8 cellular contexts compared by ENCODE assay signal in the genomic region with DNA sequence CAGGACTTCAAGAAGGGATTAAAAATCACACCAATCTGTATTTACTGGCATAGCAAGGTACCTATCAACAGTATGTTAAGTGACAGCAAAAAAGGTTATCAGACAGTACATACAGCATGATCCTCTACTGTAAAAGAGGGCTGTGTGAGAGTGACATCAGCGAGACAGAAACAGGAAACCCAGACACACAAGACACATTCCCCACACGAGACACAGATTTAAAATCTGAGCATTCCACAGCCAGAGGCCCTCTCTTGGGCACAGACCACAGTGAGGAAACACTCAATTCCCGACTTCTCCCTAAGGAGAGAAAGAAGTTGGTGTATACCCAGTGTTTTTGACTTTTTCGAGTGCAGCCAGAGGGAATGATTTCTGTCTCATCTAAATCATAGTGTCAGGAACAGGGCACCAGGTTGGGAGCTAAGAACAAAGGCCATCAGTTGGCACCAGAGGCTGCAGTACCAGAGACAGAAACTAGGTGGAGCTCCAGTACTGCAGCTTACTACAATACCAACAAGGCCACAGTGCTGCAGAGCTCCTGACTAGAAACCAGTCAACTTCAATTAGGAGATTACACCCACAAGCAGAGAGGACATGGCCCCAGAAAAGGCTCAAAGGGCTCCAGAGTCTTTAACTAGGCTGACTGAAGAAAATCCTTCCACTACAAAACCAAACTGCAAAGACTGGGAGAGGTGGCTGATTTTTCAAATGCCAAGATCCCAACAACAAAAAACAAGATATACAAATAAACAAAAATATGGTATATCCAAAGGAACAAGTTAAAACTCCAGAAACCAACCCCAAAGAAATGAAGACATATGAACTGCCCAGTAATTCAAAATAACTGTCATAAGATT. TPM values are rescaled to one million over a fixed set of nuclear protein-coding genes. Genes with fewer than 3 reads are reported as not detected.
A peak's percentile ranks its signal among the peaks of the same experiment; 100 is the strongest.
DNase-seq lines count a peak whose midpoint lies in the region; ATAC-seq, FAIRE-seq and TF ChIP-seq lines count a peak whose summit lies in the region.

No MANE protein-coding gene starts in this region.

- no peak overlapping the region for H2AFZ ChIP-seq in K562 (ENCODE audit: low read depth, low read length)

- CTCF ChIA-PET in K562 (lab: Yijun Ruan, JAX; ENCODE audit: low intra/inter-chr PET ratio), result interaction anchor here (0.6 to 1.6 kb wide), 3 partner anchors 188 to 416 kb away, joined by 3 to 27 read pairs (median 3); no protein-coding TSS in a partner anchor

- H4K20me1 ChIP-seq in K562 (replicated peaks; ENCODE audit: control insufficient read depth, insufficient read depth, low read length), result no peaks in the 10 kb centered on the region

- no TSS peak for BruUV-seq in K562 (replicated peaks; lab: Mats Ljungman, UMichigan)

- H3K9me1 ChIP-seq in K562 (ENCODE audit: control insufficient read depth, insufficient read depth, low read length), result no peaks in the 10 kb centered on the region

- ATAC-seq in HG02678 (IDR thresholded peaks at IDR 0.05; ENCODE audit: unreplicated experiment) (peak; percentile 66), K562 (peak; percentile 90), HG03439 (IDR thresholded peaks at IDR 0.05; ENCODE audit: unreplicated experiment) (no peak)

- 2% methylated on average over 4 of the region's 4 CpGs for WGBS in K562 (ENCODE audit: insufficient coverage, low coverage, missing lambda C conversion rate)

- in situ Hi-C loops in K562 (cut with MboI), result no loop called here

- H3K9ac ChIP-seq in K562 (ENCODE audit: insufficient read depth in 1 of 2, low read depth in 2 of 2, low read length in 2 of 2), result no peak overlapping the region

- TF ChIP-seq RAD21 in K562 (CRISPR knock-in tag; conservative IDR thresholded peaks at IDR 0.05 in 1 of 2, IDR thresholded peaks at IDR 0.05 in 1 of 2), result peak; percentile 78 to 92

- peak; percentile 46 for FAIRE-seq in TTC549 (lab: Jason Lieb, UNC)
- FAIRE-seq in K562 (lab: Jason Lieb, UNC), result peak; percentile 95

- no peak overlapping the region for H3K4me2 ChIP-seq in K562 (ENCODE audit: insufficient read depth, low read length)

- H3K9me3 ChIP-seq in K562 (replicated peaks; ENCODE audit: control insufficient read depth, insufficient read depth, low read depth, low read length), result no peaks in the 10 kb centered on the region

- POLR2A ChIA-PET in K562 (lab: Yijun Ruan, JAX), result no interaction called here

- peak; percentile 77 for DNase-seq in EH (ENCODE audit: low read depth)
- DNase-seq in NCI-H2171 (lab: John Stamatoyannopoulos, UW), result peak; percentile 12
- DNase-seq in K562 (ENCODE audit: extremely low read depth in 1 of 4, low spot score in 3 of 4), result peak; percentile 42 to 72 (median 52)
- DNase-seq in iPS-NIHi7 (ENCODE audit: extremely low spot score), result peak; percentile 75
- DNase-seq in stimulated activated CD4-positive, alpha-beta T cell treated with anti-CD3 and anti-CD28 coated beads, Interleukin-12 subunit alpha, Interleukin-12 subunit beta, amount 100 ng/mL, for 48 hours (ENCODE audit: low read depth in 2 of 3, low spot score in 1 of 3), result peak; percentile 62 to 85 (median 74)

- no peaks in the 10 kb centered on the region for H3K79me2 ChIP-seq in K562 (ENCODE audit: control insufficient read depth, insufficient read depth, low read length)

- no peaks in the 10 kb centered on the region for H3K36me3 ChIP-seq in K562 (ENCODE audit: control insufficient read depth, insufficient read depth, low read length)

- no peak for TF ChIP-seq EP300 in K562 (IDR thresholded peaks at IDR 0.05; ENCODE audit: low read length)

- no peak overlapping the region for H3K4me3 ChIP-seq in K562

- TF ChIP-seq CTCF in K562 (IDR thresholded peaks at IDR 0.05 in 2 of 3, conservative IDR thresholded peaks at IDR 0.05 in 1 of 3; ENCODE audit: insufficient read depth in 2 of 3, low read depth in 1 of 3, low read length in 3 of 3), result peak; percentile 85 to 93 (median 88)

- no peak for TF ChIP-seq POLR2A in K562 (conservative IDR thresholded peaks at IDR 0.05)

- H3K27ac ChIP-seq in K562 (ENCODE audit: extremely low read depth, low read depth, low read length), result no peak overlapping the region

- intact Hi-C loops in K562 (cut with micrococcal nuclease), result loop anchor here (1.0 to 2.0 kb wide), 2 partner anchors 188 to 417 kb away; no protein-coding TSS in a partner anchor

- no peaks in the 10 kb centered on the region for H3K4me1 ChIP-seq in K562 (replicated peaks in 1 of 2; ENCODE audit: control insufficient read depth in 2 of 2, insufficient read depth in 2 of 2, low read length in 2 of 2)

- H3K27me3 ChIP-seq in K562 (ENCODE audit: control insufficient read depth in 2 of 2, insufficient read depth in 2 of 2, low read length in 2 of 2), result peaks cover 0 to 5% of the 10 kb centered on the region in 2 experiments; a peak in 2 of 5 replicates

TF ChIP-seq in K562, 482 proteins besides CTCF, POLR2A, EP300 and RAD21 (continues in another document):
- TF ChIP-seq AFF1 (IDR thresholded peaks at IDR 0.05; ENCODE audit: low read depth in 1 of 2, partially characterized antibody in 2 of 2) (no peak), GTF2F1 (IDR thresholded peaks at IDR 0.05; ENCODE audit: low read depth, low read length) (no peak), CBFA2T3 (IDR thresholded peaks at IDR 0.05) (no peak), FOXJ2 (tag; IDR thresholded peaks at IDR 0.05) (no peak), NFYB (IDR thresholded peaks at IDR 0.05; ENCODE audit: extremely low read depth, insufficient read length) (no peak), CBFA2T2 (conservative IDR thresholded peaks at IDR 0.05) (no peak), ELF4 (CRISPR knock-in tag; IDR thresholded peaks at IDR 0.05) (no peak), ZNF57 (CRISPR knock-in tag; IDR thresholded peaks at IDR 0.05) (no peak)

RNA-seq across cellular contexts. Expression of gene UNC50, which starts 41.0 kb away (rescaled TPM):
- total RNA-seq in K562 (2011; cell fraction: chromatin; rRNA removed; ENCODE audit: low replicate concordance), result 38.4 and 53.5 TPM in 2 replicates
- 35.9 and 36.9 TPM in 2 replicates for total RNA-seq in K562 (2011; cell fraction: nucleolus; rRNA removed)
- 55.4 and 57.3 TPM in 2 replicates for total RNA-seq in K562 (2011; cell fraction: nucleoplasm; rRNA removed)
- total RNA-seq in K562 (2014; rRNA removed) (30.0 and 30.4 TPM in 2 replicates), K562 (2014; rRNA removed; fragmentation: Illumina TruSeq; extraction: Trizol) (32.5 and 37.9 TPM in 2 replicates), K562 (2015; rRNA removed; fragmentation: Illumina TruSeq; extraction: Trizol) (37.6 and 38.2 TPM in 2 replicates), K562 (2021) (31.2 and 31.9 TPM in 2 replicates)
- polyA plus RNA-seq in K562 (2011; rRNA removed) (39.2 and 52.9 TPM in 2 replicates), K562 (2014; fragmentation: Illumina TruSeq; extraction: Trizol) (35.9 and 37.9 TPM in 2 replicates), K562 (2014; fragmentation: Nextera tagmentation; extraction: Ambion mirVana) (10 to 100 TPM; 36.6 to 37.9 TPM), K562 (2014; rRNA removed) (35.3 and 43.4 TPM in 2 replicates)
- polyA plus RNA-seq in K562 (2011; cell fraction: cytosol; rRNA removed), result 21.7 and 46.9 TPM in 2 replicates
- 30.0 and 45.2 TPM in 2 replicates for polyA plus RNA-seq in K562 (2011; cell fraction: nucleus; rRNA removed)
- polyA plus RNA-seq in K562 (2012), result 30.5 and 41.6 TPM in 2 replicates
- polyA minus RNA-seq in K562 (2011; rRNA and poly(A)+ RNA removed), result 19.8 and 20.4 TPM in 2 replicates
- polyA minus RNA-seq in K562 (2011; cell fraction: cytosol; rRNA and poly(A)+ RNA removed), result 7.1 and 9.1 TPM in 2 replicates
- 14.7 and 25.9 TPM in 2 replicates for polyA minus RNA-seq in K562 (2011; cell fraction: nucleus; rRNA and poly(A)+ RNA removed)

RNA-seq across cellular contexts. Expression of gene COA5, which starts 41.1 kb away (rescaled TPM):
- total RNA-seq in K562 (2011; cell fraction: chromatin; rRNA removed; ENCODE audit: low replicate concordance), result 15.0 and 30.4 TPM in 2 replicates
- 18.6 and 22.3 TPM in 2 replicates for total RNA-seq in K562 (2011; cell fraction: nucleolus; rRNA removed)
- 30.0 and 40.5 TPM in 2 replicates for total RNA-seq in K562 (2011; cell fraction: nucleoplasm; rRNA removed)
- total RNA-seq in K562 (2014; rRNA removed) (41.6 and 43.3 TPM in 2 replicates), K562 (2014; rRNA removed; fragmentation: Illumina TruSeq; extraction: Trizol) (41.7 and 43.4 TPM in 2 replicates), K562 (2015; rRNA removed; fragmentation: Illumina TruSeq; extraction: Trizol) (27.6 and 30.2 TPM in 2 replicates), K562 (2021) (33.4 and 33.9 TPM in 2 replicates)
- polyA plus RNA-seq in K562 (2011; rRNA removed) (50.7 and 54.7 TPM in 2 replicates), K562 (2014; fragmentation: Illumina TruSeq; extraction: Trizol) (27.2 and 27.6 TPM in 2 replicates), K562 (2014; fragmentation: Nextera tagmentation; extraction: Ambion mirVana) (10 to 100 TPM; 17.9 to 23.6 TPM), K562 (2014; rRNA removed) (60.4 and 77.6 TPM in 2 replicates)
- polyA plus RNA-seq in K562 (2011; cell fraction: cytosol; rRNA removed), result 13.8 and 32.7 TPM in 2 replicates
- polyA plus RNA-seq in K562 (2011; cell fraction: nucleus; rRNA removed), result 46.8 and 52.2 TPM in 2 replicates
- polyA plus RNA-seq in K562 (2012), result 41.7 and 56.9 TPM in 2 replicates
- 12.0 and 12.4 TPM in 2 replicates for polyA minus RNA-seq in K562 (2011; rRNA and poly(A)+ RNA removed)
- polyA minus RNA-seq in K562 (2011; cell fraction: cytosol; rRNA and poly(A)+ RNA removed), result 9.8 and 11.1 TPM in 2 replicates
- 25.6 and 30.7 TPM in 2 replicates for polyA minus RNA-seq in K562 (2011; cell fraction: nucleus; rRNA and poly(A)+ RNA removed)

Comparison
In these comparisons a context has a peak if more than half of its experiments do, and no peak if none do; other contexts are left out.
1. DNase-seq: peak in every context shown above with its lines; median percentile 77 in EH; 75 in iPS-NIHi7; 74 in stimulated activated CD4-positive, alpha-beta T cell treated with anti-CD3 and anti-CD28 coated beads, Interleukin-12 subunit alpha, Interleukin-12 subunit beta, amount 100 ng/mL, for 48 hours; 52 in K562; 12 in NCI-H2171.